ENCODE assay signal across 1 cellular context in the genomic region with DNA sequence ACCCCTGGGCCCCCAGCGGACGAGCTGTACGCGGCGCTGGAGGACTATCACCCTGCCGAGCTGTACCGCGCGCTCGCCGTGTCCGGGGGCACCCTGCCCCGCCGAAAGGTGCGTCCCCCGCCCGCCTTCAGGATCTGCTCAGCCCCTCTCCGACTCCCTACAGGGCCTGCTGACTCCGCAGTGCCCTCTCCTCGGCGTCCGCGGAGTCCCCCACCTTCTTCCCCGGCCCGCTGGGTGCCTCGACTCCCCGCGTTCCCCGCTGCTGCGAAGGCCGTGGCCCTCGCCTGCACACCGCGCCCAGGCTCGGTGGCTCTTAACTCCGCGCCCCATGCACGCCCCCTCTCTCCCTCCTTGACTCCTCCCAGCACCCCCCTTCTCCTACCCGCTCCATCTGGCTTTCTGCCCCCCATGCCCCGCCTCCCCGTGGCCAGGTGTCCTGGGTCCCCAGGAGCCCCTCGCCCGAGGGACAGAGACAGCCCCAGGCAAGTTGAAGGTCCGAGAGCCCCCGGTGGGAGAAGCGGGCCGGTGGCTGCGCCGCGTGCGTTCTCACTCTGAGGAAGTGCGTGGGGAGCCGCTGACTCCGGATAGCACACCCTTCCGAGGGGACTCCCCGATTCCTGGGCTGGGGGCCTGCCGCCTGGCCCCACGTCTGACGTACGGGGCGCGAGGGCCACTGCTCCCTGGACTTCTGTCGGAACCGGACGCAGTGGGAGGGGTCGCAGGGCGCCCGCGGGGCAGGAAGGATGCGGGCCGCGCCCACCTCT.
TF ChIP-seq lines count a peak whose summit lies in the region.

No MANE protein-coding gene starts in this region.

TF ChIP-seq in HepG2, 621 proteins besides CTCF, POLR2A, EP300 and RAD21:
- TF ChIP-seq, protein P1, sequence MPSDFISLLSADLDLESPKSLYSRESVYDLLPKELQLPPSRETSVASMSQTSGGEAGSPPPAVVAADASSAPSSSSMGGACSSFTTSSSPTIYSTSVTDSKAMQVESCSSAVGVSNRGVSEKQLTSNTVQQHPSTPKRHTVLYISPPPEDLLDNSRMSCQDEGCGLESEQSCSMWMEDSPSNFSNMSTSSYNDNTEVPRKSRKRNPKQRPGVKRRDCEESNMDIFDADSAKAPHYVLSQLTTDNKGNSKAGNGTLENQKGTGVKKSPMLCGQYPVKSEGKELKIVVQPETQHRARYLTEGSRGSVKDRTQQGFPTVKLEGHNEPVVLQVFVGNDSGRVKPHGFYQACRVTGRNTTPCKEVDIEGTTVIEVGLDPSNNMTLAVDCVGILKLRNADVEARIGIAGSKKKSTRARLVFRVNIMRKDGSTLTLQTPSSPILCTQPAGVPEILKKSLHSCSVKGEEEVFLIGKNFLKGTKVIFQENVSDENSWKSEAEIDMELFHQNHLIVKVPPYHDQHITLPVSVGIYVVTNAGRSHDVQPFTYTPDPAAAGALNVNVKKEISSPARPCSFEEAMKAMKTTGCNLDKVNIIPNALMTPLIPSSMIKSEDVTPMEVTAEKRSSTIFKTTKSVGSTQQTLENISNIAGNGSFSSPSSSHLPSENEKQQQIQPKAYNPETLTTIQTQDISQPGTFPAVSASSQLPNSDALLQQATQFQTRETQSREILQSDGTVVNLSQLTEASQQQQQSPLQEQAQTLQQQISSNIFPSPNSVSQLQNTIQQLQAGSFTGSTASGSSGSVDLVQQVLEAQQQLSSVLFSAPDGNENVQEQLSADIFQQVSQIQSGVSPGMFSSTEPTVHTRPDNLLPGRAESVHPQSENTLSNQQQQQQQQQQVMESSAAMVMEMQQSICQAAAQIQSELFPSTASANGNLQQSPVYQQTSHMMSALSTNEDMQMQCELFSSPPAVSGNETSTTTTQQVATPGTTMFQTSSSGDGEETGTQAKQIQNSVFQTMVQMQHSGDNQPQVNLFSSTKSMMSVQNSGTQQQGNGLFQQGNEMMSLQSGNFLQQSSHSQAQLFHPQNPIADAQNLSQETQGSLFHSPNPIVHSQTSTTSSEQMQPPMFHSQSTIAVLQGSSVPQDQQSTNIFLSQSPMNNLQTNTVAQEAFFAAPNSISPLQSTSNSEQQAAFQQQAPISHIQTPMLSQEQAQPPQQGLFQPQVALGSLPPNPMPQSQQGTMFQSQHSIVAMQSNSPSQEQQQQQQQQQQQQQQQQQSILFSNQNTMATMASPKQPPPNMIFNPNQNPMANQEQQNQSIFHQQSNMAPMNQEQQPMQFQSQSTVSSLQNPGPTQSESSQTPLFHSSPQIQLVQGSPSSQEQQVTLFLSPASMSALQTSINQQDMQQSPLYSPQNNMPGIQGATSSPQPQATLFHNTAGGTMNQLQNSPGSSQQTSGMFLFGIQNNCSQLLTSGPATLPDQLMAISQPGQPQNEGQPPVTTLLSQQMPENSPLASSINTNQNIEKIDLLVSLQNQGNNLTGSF (CRISPR knock-in tag; IDR thresholded peaks at IDR 0.05) = no peak
- TF ChIP-seq ZNF263 (CRISPR knock-in tag; IDR thresholded peaks at IDR 0.05) = no peak
- no peak for TF ChIP-seq ZNF883 (CRISPR knock-in tag; IDR thresholded peaks at IDR 0.05; ENCODE audit: not compliant biosample characterization)
- no peak for TF ChIP-seq YY1 (IDR thresholded peaks at IDR 0.05; ENCODE audit: insufficient read depth, insufficient replicate concordance, low read depth, low read length)
- no peak for TF ChIP-seq ZNF354B (CRISPR knock-in tag; IDR thresholded peaks at IDR 0.05)
- TF ChIP-seq SRSF9 (IDR thresholded peaks at IDR 0.05; ENCODE audit: borderline replicate concordance, insufficient read depth, low read depth, low read length, poor library complexity, severe bottlenecking) = no peak
- TF ChIP-seq ZIK1 (CRISPR knock-in tag; IDR thresholded peaks at IDR 0.05; ENCODE audit: borderline replicate concordance, low read depth) = no peak
- no peak for TF ChIP-seq TRIM24 (CRISPR knock-in tag; IDR thresholded peaks at IDR 0.05)
- TF ChIP-seq NFIB (CRISPR knock-in tag; IDR thresholded peaks at IDR 0.05; ENCODE audit: borderline replicate concordance) = no peak
- TF ChIP-seq SALL2 (CRISPR knock-in tag; IDR thresholded peaks at IDR 0.05) = no peak
- no peak for TF ChIP-seq ZNF264 (CRISPR knock-in tag; IDR thresholded peaks at IDR 0.05)
- no peak for TF ChIP-seq ZNF207 (IDR thresholded peaks at IDR 0.05; ENCODE audit: borderline replicate concordance)
- TF ChIP-seq RFXANK (CRISPR knock-in tag; IDR thresholded peaks at IDR 0.05) = no peak
TF ChIP-seq in HepG2: peak in this region for 0.
